ENCODE assay signal across 9 cellular contexts in the genomic region with DNA sequence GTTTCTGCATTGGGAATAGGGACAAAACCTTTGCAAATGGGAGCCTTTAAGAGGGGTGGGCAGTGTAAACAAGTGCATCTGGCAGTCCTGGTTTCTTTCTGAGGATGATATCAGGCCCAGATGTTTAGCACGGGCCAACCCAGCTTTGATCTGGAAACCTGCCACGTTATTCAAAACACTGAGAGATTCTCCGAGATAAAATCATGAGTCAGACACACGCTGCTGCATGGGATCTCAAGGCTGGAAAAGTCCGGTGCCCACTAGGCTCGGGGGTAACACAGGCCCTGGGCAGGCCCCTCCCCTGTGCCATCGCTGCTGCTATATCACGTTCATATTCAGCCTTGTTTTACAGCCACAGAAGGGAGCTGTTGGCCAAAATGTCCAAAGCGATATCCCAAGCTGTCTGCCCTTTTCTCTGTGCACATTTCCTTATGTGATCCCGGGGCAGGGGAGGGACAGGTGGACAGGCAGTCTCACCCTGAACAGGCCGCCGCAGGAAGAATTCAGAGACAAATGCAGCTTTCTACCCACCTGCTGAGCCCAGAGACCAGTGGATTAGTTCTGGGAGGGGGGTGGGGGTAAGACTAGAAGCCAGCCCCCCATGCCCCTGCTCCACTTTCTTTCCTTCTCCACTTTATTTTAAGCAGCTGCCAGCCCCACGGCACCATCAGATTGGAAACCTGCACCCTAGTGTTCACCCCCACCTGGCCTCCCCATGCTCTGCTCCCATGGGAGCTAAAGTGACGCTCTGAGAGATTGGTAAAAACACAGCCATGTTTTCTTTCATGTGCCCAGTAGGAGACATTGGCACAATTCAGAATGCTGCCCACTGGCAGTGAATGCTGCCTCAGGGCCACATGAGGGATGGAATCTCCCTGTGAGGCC.
DNase-seq lines count a peak whose midpoint lies in the region; ATAC-seq and TF ChIP-seq lines count a peak whose summit lies in the region.
"Had no signal": no experiment of that assay in that cellular context is flagged by ENCODE, and none has a peak within 500 bp of the region (broad histone marks: within the 10 kb centered on the region; RNA-seq: fewer than 3 reads in every experiment).

No MANE protein-coding gene starts in this region.

- H3K4me3 Mint-ChIP-seq in endodermal cell: no peak overlapping the region

- ATAC-seq in HG03432 (IDR thresholded peaks at IDR 0.05; ENCODE audit: unreplicated experiment): no peak

- TF ChIP-seq CTCF in BJ (IDR thresholded peaks at IDR 0.05; ENCODE audit: insufficient read depth, low read depth, low read length): no peak
- no peak for TF ChIP-seq CTCF in endodermal cell (conservative IDR thresholded peaks at IDR 0.05)

- H3K36me3 Mint-ChIP-seq in endodermal cell (ENCODE audit: low read depth): peaks cover 2% of the 10 kb centered on the region

- H3K27ac ChIP-seq in endodermal cell (ENCODE audit: low read depth, low read length) (no peak overlapping the region), muscle layer of colon (ENCODE audit: low read depth, low read length) (peak overlapping the region; percentile 24)
- H3K27ac ChIP-seq: PC-9 had no signal

- peaks cover 14% of the 10 kb centered on the region for H3K4me1 Mint-ChIP-seq in endodermal cell

- peak overlapping the region; percentile 10 for H3K27ac Mint-ChIP-seq in endodermal cell

- H3K9ac ChIP-seq in endodermal cell (ENCODE audit: extremely low read depth, low read length, poor library complexity, severe bottlenecking): no peak overlapping the region
- peak overlapping the region; percentile 6 for H3K9ac ChIP-seq in muscle layer of colon (ENCODE audit: low read length)

- H3K27me3 ChIP-seq in BJ (ENCODE audit: control insufficient read depth, insufficient read depth, low read length): peaks cover 2% of the 10 kb centered on the region
- no peaks in the 10 kb centered on the region for H3K27me3 ChIP-seq in endodermal cell (ENCODE audit: control insufficient read depth, insufficient read depth, low read length, poor library complexity, severe bottlenecking)
- H3K27me3 ChIP-seq in muscle layer of colon (ENCODE audit: control insufficient read depth in 1 of 2, insufficient read depth in 2 of 2, low read length in 2 of 2): no peaks in the 10 kb centered on the region

- CTCF ChIA-PET in BJ (lab: Yijun Ruan, JAX): no interaction called here

- H3K9me3 Mint-ChIP-seq in endodermal cell: no peaks in the 10 kb centered on the region

- no peak overlapping the region for H3K4me3 ChIP-seq in BJ (ENCODE audit: low read depth, low read length)
- no peak overlapping the region for H3K4me3 ChIP-seq in endodermal cell (ENCODE audit: low read length)
- H3K4me3 ChIP-seq in muscle layer of colon (ENCODE audit: low read depth in 1 of 2, low read length in 2 of 2): no peak overlapping the region
- H3K4me3 ChIP-seq: PC-9 had no signal

- DNase-seq in BJ (ENCODE audit: low read depth) (peak; percentile 16), NCI-H2196 treated with DMSO at 0.1 percent for 48 hours (lab: John Stamatoyannopoulos, UW; ENCODE audit: unreplicated experiment) (peak; percentile 13), endodermal cell (peak; percentile 39), NCI-H1417 treated with DMSO at 0.1 percent for 48 hours (lab: John Stamatoyannopoulos, UW) (no peak), NCI-H2081 treated with DMSO at 0.1 percent for 48 hours (lab: John Stamatoyannopoulos, UW) (no peak), NCI-H226 (no peak)

- no peaks in the 10 kb centered on the region for H3K4me1 ChIP-seq in endodermal cell (ENCODE audit: control insufficient read depth, insufficient read depth, low read length)
- peaks cover 15% of the 10 kb centered on the region for H3K4me1 ChIP-seq in muscle layer of colon (ENCODE audit: insufficient read depth, low read length)

- WGBS in endodermal cell (ENCODE audit: insufficient coverage in 1 of 2, insufficient read length in 1 of 2), 2 experiments: 60 to 70% methylated on average over 9 to 14 of the region's 14 CpGs

- H3K9me3 ChIP-seq in endodermal cell (ENCODE audit: control insufficient read depth, low read length): no peaks in the 10 kb centered on the region
- H3K9me3 ChIP-seq in muscle layer of colon (ENCODE audit: low read length): no peaks in the 10 kb centered on the region

- H3K27me3 Mint-ChIP-seq in endodermal cell (ENCODE audit: insufficient read depth): peaks cover 6% of the 10 kb centered on the region

- POLR2A ChIA-PET in BJ (lab: Charles Lee): interaction anchor here (0.6 kb wide), 1 partner anchor 75 kb away, joined by 3 read pairs; no protein-coding TSS in a partner anchor

- H3K36me3 ChIP-seq in BJ (ENCODE audit: control insufficient read depth, insufficient read depth, low read length): no peaks in the 10 kb centered on the region
- H3K36me3 ChIP-seq in endodermal cell (ENCODE audit: control insufficient read depth, insufficient read depth, low read length): no peaks in the 10 kb centered on the region
- peaks cover 28% of the 10 kb centered on the region for H3K36me3 ChIP-seq in muscle layer of colon (ENCODE audit: insufficient read depth, low read length)

Comparison
In these comparisons a context has a peak if more than half of its experiments do, and no peak if none do; other contexts are left out.
1. DNase-seq: peak in BJ (single experiment), NCI-H2196 treated with DMSO at 0.1 percent for 48 hours (single experiment) and endodermal cell (single experiment); none in NCI-H1417 treated with DMSO at 0.1 percent for 48 hours (single experiment), NCI-H2081 treated with DMSO at 0.1 percent for 48 hours (single experiment) and NCI-H226 (single experiment).